Comparison of ENCODE assay signal across 15 cellular contexts in the genomic region with DNA sequence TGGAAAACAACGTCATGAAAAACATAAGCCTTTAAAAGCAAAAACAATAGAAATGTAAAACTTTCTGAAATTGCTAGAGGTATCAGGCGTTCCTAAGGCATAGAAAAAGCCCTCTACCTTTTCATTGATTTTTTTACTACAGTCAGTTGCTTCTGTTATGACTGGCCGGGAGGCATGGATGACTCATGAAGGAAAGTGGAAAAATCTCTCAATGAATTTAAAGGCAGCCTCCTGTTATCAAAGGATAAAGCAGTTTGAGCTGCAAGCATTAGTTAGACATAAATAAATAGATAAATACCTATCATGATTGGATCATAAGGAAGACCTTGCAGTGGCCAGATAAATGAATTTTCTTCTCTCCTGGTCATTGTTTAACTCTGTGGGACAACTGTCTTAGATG.
DNase-seq lines count a peak whose midpoint lies in the region; ATAC-seq and TF ChIP-seq lines count a peak whose summit lies in the region.
"Had no signal": no experiment of that assay in that cellular context is flagged by ENCODE, and none has a peak within 500 bp of the region (broad histone marks: within the 10 kb centered on the region; RNA-seq: fewer than 3 reads in every experiment).

No MANE protein-coding gene starts in this region.

- H3K27me3 ChIP-seq in psoas muscle (ENCODE audit: insufficient read depth in 3 of 3, low read length in 2 of 3), result no peaks in the 10 kb centered on the region
- H3K27me3 ChIP-seq: neutrophil, right lobe of liver had no signal

- no peak overlapping the region for H3K4me3 ChIP-seq in fibroblast of pulmonary artery (replicated peaks; ENCODE audit: low read depth, low read length)
- no peak overlapping the region for H3K4me3 ChIP-seq in psoas muscle
- H3K4me3 ChIP-seq: BLaER1 treated with 17β-estradiol and CSF1 and Interleukin-3, amounts not matched to agents 10 nM and 100 nM; right lobe of liver had no signal

- H3K27ac ChIP-seq in psoas muscle, result no peak overlapping the region
- H3K27ac ChIP-seq: BLaER1 treated with 17β-estradiol and CSF1 and Interleukin-3, amounts not matched to agents 10 nM and 100 nM; neutrophil; right lobe of liver had no signal

- in situ Hi-C loops in SK-MEL-5 (cut with HindIII; ENCODE audit: low pct_unique_long_range_greater_than_20kb, low sequenced_read_pairs), result no loop called here

- H3K36me3 ChIP-seq in psoas muscle (ENCODE audit: insufficient read depth in 1 of 2, low read depth in 1 of 2), result no peaks in the 10 kb centered on the region
- H3K36me3 ChIP-seq: BLaER1 treated with 17β-estradiol and CSF1 and Interleukin-3, amounts not matched to agents 10 nM and 100 nM; neutrophil; right lobe of liver had no signal

- no peaks in the 10 kb centered on the region for H3K9me3 ChIP-seq in psoas muscle
- H3K9me3 ChIP-seq: neutrophil, right lobe of liver had no signal

- ATAC-seq in HG02884 (IDR thresholded peaks at IDR 0.05; ENCODE audit: unreplicated experiment) (no peak), psoas muscle (no peak)

- 72 to 76% (median 72%) methylated on average over 3 of the region's 3 CpGs for WGBS in psoas muscle, 3 donors

- intact Hi-C loops in psoas muscle (cut with DNase I), result no loop called here

- no peak for TF ChIP-seq CTCF in fibroblast of pulmonary artery (IDR thresholded peaks at IDR 0.05; ENCODE audit: low read length, missing control alignments)
- TF ChIP-seq CTCF in psoas muscle (IDR thresholded peaks at IDR 0.05), result no peak

- no peaks in the 10 kb centered on the region for H3K4me1 ChIP-seq in psoas muscle

- peak; percentile 11 for DNase-seq in AG20443 (ENCODE audit: low spot score)
- DNase-seq in EL, result peak; percentile 12
- peak; percentile 42 for DNase-seq in SK-MEL-5 (ENCODE audit: low read depth, low spot score)
- peak; percentile 37 for DNase-seq in fibroblast of pulmonary artery (ENCODE audit: low read depth)
- no peak for DNase-seq in psoas muscle
- no peak for DNase-seq in NCI-H1092 (lab: John Stamatoyannopoulos, UW)
- DNase-seq: activated T-cell treated with anti-CD3 and anti-CD28 coated beads, Interleukin-2, amount 50 U/mL, for 24 hours; GOT3; MM.1S; NCI-H2081; NCI-H774; right lobe of liver had no signal

Comparison
In these comparisons a context has a peak if more than half of its experiments do, and no peak if none do; other contexts are left out.
1. DNase-seq: peak in AG20443 (single experiment), EL (single experiment), SK-MEL-5 (single experiment) and fibroblast of pulmonary artery (single experiment); none in psoas muscle (0 of 2) and NCI-H1092 (single experiment).